In the genomic region with DNA sequence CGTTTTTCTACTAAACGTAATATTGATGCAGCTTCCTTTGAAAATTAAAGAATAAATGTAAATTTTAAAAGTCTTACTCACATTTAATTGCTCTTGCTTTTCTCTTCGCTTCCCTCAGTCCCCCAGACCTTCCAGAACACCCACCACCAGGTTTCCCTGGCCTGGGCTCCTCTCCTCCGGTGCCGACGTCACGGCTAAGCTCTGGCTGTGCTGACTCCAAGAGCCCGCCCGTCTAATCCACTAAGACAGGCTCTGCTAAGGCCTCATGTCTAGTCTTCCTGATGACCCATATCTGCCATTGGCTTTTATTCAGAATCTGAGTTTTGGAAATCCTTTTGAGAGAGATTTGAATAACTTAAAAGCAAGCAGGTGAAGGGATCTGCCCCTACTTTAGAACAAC, we compare ENCODE assay signal across 1 cellular context.
TF ChIP-seq lines count a peak whose summit lies in the region.

No MANE protein-coding gene starts in this region.

TF ChIP-seq in SK-N-SH treated with all-trans-retinoic acid at 6 μM for 48 hours, 23 proteins besides CTCF, POLR2A, EP300 and RAD21 (continued from another document):
- TF ChIP-seq, protein P1, sequence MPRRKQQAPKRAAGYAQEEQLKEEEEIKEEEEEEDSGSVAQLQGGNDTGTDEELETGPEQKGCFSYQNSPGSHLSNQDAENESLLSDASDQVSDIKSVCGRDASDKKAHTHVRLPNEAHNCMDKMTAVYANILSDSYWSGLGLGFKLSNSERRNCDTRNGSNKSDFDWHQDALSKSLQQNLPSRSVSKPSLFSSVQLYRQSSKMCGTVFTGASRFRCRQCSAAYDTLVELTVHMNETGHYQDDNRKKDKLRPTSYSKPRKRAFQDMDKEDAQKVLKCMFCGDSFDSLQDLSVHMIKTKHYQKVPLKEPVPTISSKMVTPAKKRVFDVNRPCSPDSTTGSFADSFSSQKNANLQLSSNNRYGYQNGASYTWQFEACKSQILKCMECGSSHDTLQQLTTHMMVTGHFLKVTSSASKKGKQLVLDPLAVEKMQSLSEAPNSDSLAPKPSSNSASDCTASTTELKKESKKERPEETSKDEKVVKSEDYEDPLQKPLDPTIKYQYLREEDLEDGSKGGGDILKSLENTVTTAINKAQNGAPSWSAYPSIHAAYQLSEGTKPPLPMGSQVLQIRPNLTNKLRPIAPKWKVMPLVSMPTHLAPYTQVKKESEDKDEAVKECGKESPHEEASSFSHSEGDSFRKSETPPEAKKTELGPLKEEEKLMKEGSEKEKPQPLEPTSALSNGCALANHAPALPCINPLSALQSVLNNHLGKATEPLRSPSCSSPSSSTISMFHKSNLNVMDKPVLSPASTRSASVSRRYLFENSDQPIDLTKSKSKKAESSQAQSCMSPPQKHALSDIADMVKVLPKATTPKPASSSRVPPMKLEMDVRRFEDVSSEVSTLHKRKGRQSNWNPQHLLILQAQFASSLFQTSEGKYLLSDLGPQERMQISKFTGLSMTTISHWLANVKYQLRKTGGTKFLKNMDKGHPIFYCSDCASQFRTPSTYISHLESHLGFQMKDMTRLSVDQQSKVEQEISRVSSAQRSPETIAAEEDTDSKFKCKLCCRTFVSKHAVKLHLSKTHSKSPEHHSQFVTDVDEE (CRISPR knock-in tag; IDR thresholded peaks at IDR 0.05), result no peak
- TF ChIP-seq RARB (CRISPR knock-in tag; IDR thresholded peaks at IDR 0.05) (no peak), TOX (CRISPR knock-in tag; IDR thresholded peaks at IDR 0.05; ENCODE audit: borderline replicate concordance) (no peak), SNAI2 (CRISPR knock-in tag; IDR thresholded peaks at IDR 0.05) (no peak), ISL1 (CRISPR knock-in tag; IDR thresholded peaks at IDR 0.05) (no peak), TCF4 (CRISPR knock-in tag; IDR thresholded peaks at IDR 0.05; ENCODE audit: borderline replicate concordance) (no peak), ARNTL (CRISPR knock-in tag; IDR thresholded peaks at IDR 0.05; ENCODE audit: borderline replicate concordance, low read depth) (no peak)
